ENCODE assay signal across 10 cellular contexts in the genomic region with DNA sequence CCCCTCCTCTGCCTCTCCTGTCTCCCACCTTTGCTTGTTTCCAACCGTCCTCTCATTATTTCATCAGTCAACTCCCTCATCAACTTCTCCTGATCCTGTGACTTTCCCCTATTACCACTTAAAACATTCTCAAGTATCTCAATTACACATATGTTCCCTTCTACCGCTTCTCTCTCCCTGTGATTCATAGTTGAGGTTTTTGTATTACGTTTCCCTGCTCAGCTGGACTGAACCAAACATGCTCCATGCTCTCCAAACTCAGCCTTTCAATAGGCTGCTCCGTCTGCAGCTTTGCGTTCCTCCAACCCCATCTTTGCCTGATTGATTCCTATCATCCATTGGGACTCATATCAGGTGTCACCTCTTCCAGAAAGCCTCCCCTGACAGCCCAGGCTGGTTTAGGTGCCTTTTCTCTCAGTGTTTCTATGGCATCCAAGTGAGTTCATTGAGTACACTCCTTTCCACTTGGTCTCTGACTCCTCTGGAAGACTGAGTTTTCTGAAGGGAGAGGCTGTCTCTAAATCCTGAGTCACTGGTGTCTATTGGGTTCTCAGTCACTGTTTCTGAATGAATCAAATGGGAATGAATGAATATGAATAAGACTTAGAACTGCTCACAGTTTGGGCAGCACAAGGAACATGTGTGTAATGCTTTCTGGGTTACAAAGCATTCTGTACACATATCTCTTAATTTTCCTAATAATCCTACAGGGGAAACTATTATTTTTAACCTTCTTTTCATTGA. TPM values are rescaled to one million over a fixed set of nuclear protein-coding genes. Genes with fewer than 3 reads are reported as not detected.
DNase-seq lines count a peak whose midpoint lies in the region; ATAC-seq and TF ChIP-seq lines count a peak whose summit lies in the region.
"Had no signal": no experiment of that assay in that cellular context is flagged by ENCODE, and none has a peak within 500 bp of the region (broad histone marks: within the 10 kb centered on the region; RNA-seq: fewer than 3 reads in every experiment).

No MANE protein-coding gene starts in this region.

- intact Hi-C loops in MCF 10A (cut with micrococcal nuclease), result no loop called here
- intact Hi-C loops in CD4-positive, alpha-beta memory T cell (cut with micrococcal nuclease), result no loop called here
- intact Hi-C loops in lower lobe of right lung (cut with DNase I), result no loop called here

- CTCF ChIA-PET in MCF 10A (lab: Yijun Ruan, JAX), result interaction anchor here (1.0 to 2.8 kb wide), 3 partner anchors 19 to 77 kb away, joined by 3 to 20 read pairs (median 3); no protein-coding TSS in a partner anchor
- CTCF ChIA-PET in CD4-positive, alpha-beta memory T cell (lab: Charles Lee; ENCODE audit: partially characterized antibody), result no interaction called here

- H3K4me3 Mint-ChIP-seq in HFFc6 (no peak overlapping the region), MCF 10A (ENCODE audit: unreplicated experiment) (no peak overlapping the region)
- H3K4me3 Mint-ChIP-seq in CD4-positive, alpha-beta memory T cell, result no peak overlapping the region

- no peaks in the 10 kb centered on the region for H3K9me3 Mint-ChIP-seq in HFFc6
- no peaks in the 10 kb centered on the region for H3K9me3 Mint-ChIP-seq in MCF 10A (ENCODE audit: unreplicated experiment)
- H3K9me3 Mint-ChIP-seq in CD4-positive, alpha-beta memory T cell, result no peaks in the 10 kb centered on the region

- no peaks in the 10 kb centered on the region for H3K27me3 ChIP-seq in CD4-positive, alpha-beta memory T cell (ENCODE audit: insufficient read depth, low read length)
- H3K27me3 ChIP-seq in lower lobe of right lung (ENCODE audit: low read depth), result no peaks in the 10 kb centered on the region

- no peak overlapping the region for H3K27ac Mint-ChIP-seq in HFFc6
- no peak overlapping the region for H3K27ac Mint-ChIP-seq in MCF 10A (ENCODE audit: low read depth, unreplicated experiment)
- H3K27ac Mint-ChIP-seq in CD4-positive, alpha-beta memory T cell, result no peak overlapping the region

- H3K4me3 ChIP-seq in AG09309 (ENCODE audit: control insufficient read depth, low read depth, low read length) (no peak overlapping the region), lower lobe of right lung (no peak overlapping the region)
- no peak overlapping the region for H3K4me3 ChIP-seq in CD4-positive, alpha-beta memory T cell (ENCODE audit: low read length in 2 of 2)

- no peak for TF ChIP-seq CTCF in AG09309 (IDR thresholded peaks at IDR 0.05; ENCODE audit: control insufficient read depth, insufficient read depth, low read depth, low read length, missing control alignments)
- no peak for TF ChIP-seq CTCF in HFFc6 (IDR thresholded peaks at IDR 0.05)
- no peak for TF ChIP-seq CTCF in MCF 10A (IDR thresholded peaks at IDR 0.05; ENCODE audit: unreplicated experiment)
- TF ChIP-seq CTCF in lower lobe of right lung (IDR thresholded peaks at IDR 0.05), result no peak

- H3K4me1 ChIP-seq in CD4-positive, alpha-beta memory T cell (ENCODE audit: insufficient read depth, low read length), result no peaks in the 10 kb centered on the region
- peaks cover 7% of the 10 kb centered on the region for H3K4me1 ChIP-seq in lower lobe of right lung

- H3K27me3 Mint-ChIP-seq in HFFc6 (ENCODE audit: insufficient read depth), result peaks cover 2% of the 10 kb centered on the region
- no peaks in the 10 kb centered on the region for H3K27me3 Mint-ChIP-seq in MCF 10A (ENCODE audit: insufficient read depth, unreplicated experiment)
- peaks cover 1 to 11% of the 10 kb centered on the region in 2 donors for H3K27me3 Mint-ChIP-seq in CD4-positive, alpha-beta memory T cell

- H3K4me1 Mint-ChIP-seq in HFFc6 (ENCODE audit: low read depth), result peaks cover 7% of the 10 kb centered on the region
- H3K4me1 Mint-ChIP-seq in MCF 10A (ENCODE audit: insufficient read depth, unreplicated experiment), result no peaks in the 10 kb centered on the region
- H3K4me1 Mint-ChIP-seq in CD4-positive, alpha-beta memory T cell, result no peaks in the 10 kb centered on the region

- H3K9me3 ChIP-seq in CD4-positive, alpha-beta memory T cell (ENCODE audit: control insufficient read depth in 1 of 2, low read length in 2 of 2), result no peaks in the 10 kb centered on the region
- H3K9me3 ChIP-seq in lower lobe of right lung, result no peaks in the 10 kb centered on the region

- DNase-seq in AG09309 (ENCODE audit: low read depth) (peak; percentile 64), HFFc6 (peak; percentile 65), MCF 10A (ENCODE audit: unreplicated experiment) (peak; percentile 57), kidney glomerular epithelial cell (lab: John Stamatoyannopoulos, UW) (peak; percentile 12), lower lobe of right lung (no peak), retina (no peak), OCI-M1 (lab: John Stamatoyannopoulos, UW) (no peak)
- DNase-seq in CD4-positive, alpha-beta memory T cell, result no peak
- DNase-seq: foreskin melanocyte, NCI-H2227 treated with DMSO at 0.1 percent for 48 hours had no signal

- BruUV-seq in MCF 10A (replicated peaks; lab: Mats Ljungman, UMichigan), result no TSS peak

- POLR2A ChIA-PET in MCF 10A (lab: Yijun Ruan, JAX), result interaction anchor here (0.9 to 1.7 kb wide), 5 partner anchors 18 to 58 kb away, joined by 3 to 30 read pairs (median 4); a partner anchor contains a TSS
- POLR2A ChIA-PET in CD4-positive, alpha-beta memory T cell (lab: Charles Lee; ENCODE audit: partially characterized antibody), result no interaction called here

- no peak overlapping the region for H3K27ac ChIP-seq in CD4-positive, alpha-beta memory T cell (ENCODE audit: low read depth, low read length)
- H3K27ac ChIP-seq in lower lobe of right lung, result no peak overlapping the region

- no peaks in the 10 kb centered on the region for H3K36me3 ChIP-seq in CD4-positive, alpha-beta memory T cell (ENCODE audit: insufficient read depth, low read length)
- no peaks in the 10 kb centered on the region for H3K36me3 ChIP-seq in lower lobe of right lung

- H3K36me3 Mint-ChIP-seq in HFFc6 (ENCODE audit: low read depth) (no peaks in the 10 kb centered on the region), MCF 10A (ENCODE audit: insufficient read depth, unreplicated experiment) (no peaks in the 10 kb centered on the region)
- no peaks in the 10 kb centered on the region for H3K36me3 Mint-ChIP-seq in CD4-positive, alpha-beta memory T cell

- ATAC-seq in lower lobe of right lung, result no peak

RNA-seq across cellular contexts. Expression of a gene that starts 56.4 kb away (rescaled TPM):
- 1 to 10 TPM; 4.1 to 6.0 (median 5.3) TPM for total RNA-seq in HFFc6 (2021; fragmentation: NEBNext Ultra II Directional; extraction: Animal tissue kit (Norgen Biotek cat#: 25700))
- 8.0 and 14.8 TPM in 2 replicates for total RNA-seq in MCF 10A (2022)
- total RNA-seq in CD4-positive, alpha-beta memory T cell, result 1 to 10 TPM; 1.2 to 2.0 TPM
- polyA plus RNA-seq in CD4-positive, alpha-beta memory T cell, result 1 to 10 TPM in 1 of 2 donors, not detected in 1; 1.3 TPM
- total RNA-seq in lower lobe of right lung, result 27.7 TPM

Comparison
In these comparisons a context has a peak if more than half of its experiments do, and no peak if none do; other contexts are left out.
1. DNase-seq: peak in AG09309 (single experiment), HFFc6 (single experiment), MCF 10A (single experiment) and kidney glomerular epithelial cell (single experiment); none in CD4-positive, alpha-beta memory T cell (0 of 5), lower lobe of right lung (single experiment), retina (single experiment) and OCI-M1 (single experiment).